ENCODE assay signal across 19 cellular contexts in genomic region chr3:123282461-123282860, GRCh38.
DNase-seq lines count a peak whose midpoint lies in the region; ATAC-seq and TF ChIP-seq lines count a peak whose summit lies in the region.
"Had no signal": no experiment of that assay in that cellular context is flagged by ENCODE, and none has a peak within 500 bp of the region (broad histone marks: within the 10 kb centered on the region; RNA-seq: fewer than 3 reads in every experiment).

No MANE protein-coding gene starts in this region.

- intact Hi-C loops in activated CD4-positive, alpha-beta T cell treated with anti-CD3 and anti-CD28 coated beads, Interleukin-2, amount 10 ng/mL, durations not matched to agents 24 days and 14 days (cut with micrococcal nuclease) = no loop called here

- no peaks in the 10 kb centered on the region for H3K79me2 ChIP-seq in neural progenitor cell (ENCODE audit: low read depth)

- peak; percentile 2 for DNase-seq in GM03348 (ENCODE audit: low spot score)
- peak; percentile 62 for DNase-seq in H7
- peak; percentile 72 for DNase-seq in endodermal cell
- DNase-seq in neural progenitor cell (ENCODE audit: low spot score) = no peak
- no peak for DNase-seq in NCI-H82 treated with DMSO at 0.1 percent for 48 hours (lab: John Stamatoyannopoulos, UW; ENCODE audit: unreplicated experiment)
- DNase-seq in activated CD4-positive, alpha-beta T cell treated with anti-CD3 and anti-CD28 coated beads, Interleukin-2, amount 10 ng/mL, durations not matched to agents 24 days and 14 days = no peak
- DNase-seq: Caco-2; CD4-positive, alpha-beta memory T cell; DND-41; KBM-7; NCI-H1105 treated with DMSO at 0.1 percent for 48 hours; NCI-H2029 treated with DMSO at 0.1 percent for 48 hours; NCI-H226; NCI-H510A treated with DMSO at 0.1 percent for 48 hours; NCI-H774; Peyer's patch had no signal

- TF ChIP-seq CTCF in endodermal cell (conservative IDR thresholded peaks at IDR 0.05) = peak; percentile 42
- peak; percentile 15 for TF ChIP-seq CTCF in neural progenitor cell (IDR thresholded peaks at IDR 0.05)

- H3K27ac ChIP-seq in endodermal cell (ENCODE audit: low read depth, low read length) = no peak overlapping the region
- no peak overlapping the region for H3K27ac ChIP-seq in neural progenitor cell
- H3K27ac ChIP-seq: BLaER1 treated with 17β-estradiol and CSF1 and Interleukin-3, amounts not matched to agents 10 nM and 100 nM; HL-60; Peyer's patch had no signal

- H3K4me3 Mint-ChIP-seq in endodermal cell = no peak overlapping the region
- H3K4me3 Mint-ChIP-seq in neural progenitor cell = no peak overlapping the region
- H3K4me3 Mint-ChIP-seq in activated CD4-positive, alpha-beta T cell treated with anti-CD3 and anti-CD28 coated beads, Interleukin-2, amount 10 ng/mL, durations not matched to agents 24 days and 14 days = no peak overlapping the region
- H3K4me3 Mint-ChIP-seq: CD4-positive, alpha-beta memory T cell had no signal

- 83 to 86% methylated on average over 7 to 8 of the region's 8 CpGs for WGBS in endodermal cell (ENCODE audit: insufficient coverage in 1 of 2, insufficient read length in 1 of 2), 2 experiments

- no peaks in the 10 kb centered on the region for H3K9me3 ChIP-seq in endodermal cell (ENCODE audit: control insufficient read depth, low read length)
- H3K9me3 ChIP-seq in neural progenitor cell (ENCODE audit: low read depth) = no peaks in the 10 kb centered on the region
- H3K9me3 ChIP-seq: BLaER1 treated with 17β-estradiol and CSF1 and Interleukin-3, amounts not matched to agents 10 nM and 100 nM; Caco-2; Peyer's patch had no signal

- H3K4me3 ChIP-seq in H7 (ENCODE audit: insufficient read depth, low read depth, low read length) (no peak overlapping the region), endodermal cell (ENCODE audit: low read length) (no peak overlapping the region), neural progenitor cell (no peak overlapping the region)
- H3K4me3 ChIP-seq: BLaER1 treated with 17β-estradiol and CSF1 and Interleukin-3, amounts not matched to agents 10 nM and 100 nM; Peyer's patch had no signal

- H3F3A ChIP-seq in neural progenitor cell (ENCODE audit: low read depth) = no peaks in the 10 kb centered on the region

- H3K4me1 Mint-ChIP-seq in endodermal cell = peaks cover 6% of the 10 kb centered on the region
- H3K4me1 Mint-ChIP-seq in neural progenitor cell = no peaks in the 10 kb centered on the region
- no peaks in the 10 kb centered on the region for H3K4me1 Mint-ChIP-seq in activated CD4-positive, alpha-beta T cell treated with anti-CD3 and anti-CD28 coated beads, Interleukin-2, amount 10 ng/mL, durations not matched to agents 24 days and 14 days
- H3K4me1 Mint-ChIP-seq: CD4-positive, alpha-beta memory T cell had no signal

- peaks cover 13% of the 10 kb centered on the region for H4K20me1 ChIP-seq in neural progenitor cell (ENCODE audit: low read depth)

- no peak overlapping the region for H3K27ac Mint-ChIP-seq in endodermal cell
- no peak overlapping the region for H3K27ac Mint-ChIP-seq in neural progenitor cell
- H3K27ac Mint-ChIP-seq in activated CD4-positive, alpha-beta T cell treated with anti-CD3 and anti-CD28 coated beads, Interleukin-2, amount 10 ng/mL, durations not matched to agents 24 days and 14 days = no peak overlapping the region

- H3K4me2 ChIP-seq in neural progenitor cell = no peak overlapping the region
- H3K4me2 ChIP-seq: BLaER1 treated with 17β-estradiol and CSF1 and Interleukin-3, amounts not matched to agents 10 nM and 100 nM had no signal

- ATAC-seq in HG02759 (IDR thresholded peaks at IDR 0.05; ENCODE audit: unreplicated experiment) = no peak

- no peaks in the 10 kb centered on the region; the same call in 1 of the 2 replicates for H3K36me3 ChIP-seq in H7 (replicated peaks; ENCODE audit: control insufficient read depth, insufficient read depth, low read length)
- H3K36me3 ChIP-seq in endodermal cell (ENCODE audit: control insufficient read depth, insufficient read depth, low read length) = no peaks in the 10 kb centered on the region
- H3K36me3 ChIP-seq in neural progenitor cell = no peaks in the 10 kb centered on the region
- H3K36me3 ChIP-seq: BLaER1 treated with 17β-estradiol and CSF1 and Interleukin-3, amounts not matched to agents 10 nM and 100 nM; Peyer's patch had no signal

- H3K36me3 Mint-ChIP-seq in endodermal cell (ENCODE audit: low read depth) = peaks cover 8% of the 10 kb centered on the region
- no peaks in the 10 kb centered on the region for H3K36me3 Mint-ChIP-seq in neural progenitor cell
- H3K36me3 Mint-ChIP-seq in activated CD4-positive, alpha-beta T cell treated with anti-CD3 and anti-CD28 coated beads, Interleukin-2, amount 10 ng/mL, durations not matched to agents 24 days and 14 days (ENCODE audit: low read depth) = no peaks in the 10 kb centered on the region

- H3K27me3 ChIP-seq in H7 (ENCODE audit: control insufficient read depth, insufficient read depth, low read length) = no peaks in the 10 kb centered on the region
- no peaks in the 10 kb centered on the region for H3K27me3 ChIP-seq in endodermal cell (ENCODE audit: control insufficient read depth, insufficient read depth, low read length, poor library complexity, severe bottlenecking)
- H3K27me3 ChIP-seq in neural progenitor cell = no peaks in the 10 kb centered on the region
- H3K27me3 ChIP-seq: BLaER1 treated with 17β-estradiol and CSF1 and Interleukin-3, amounts not matched to agents 10 nM and 100 nM; Peyer's patch had no signal

- H2AFZ ChIP-seq in neural progenitor cell (replicated peaks) = no peak overlapping the region

- H3K9ac ChIP-seq in endodermal cell (ENCODE audit: extremely low read depth, low read length, poor library complexity, severe bottlenecking) (no peak overlapping the region), neural progenitor cell (no peak overlapping the region)
- H3K9ac ChIP-seq: BLaER1 treated with 17β-estradiol and CSF1 and Interleukin-3, amounts not matched to agents 10 nM and 100 nM had no signal

- H3K9me3 Mint-ChIP-seq in endodermal cell (no peaks in the 10 kb centered on the region), neural progenitor cell (no peaks in the 10 kb centered on the region)
- H3K9me3 Mint-ChIP-seq in activated CD4-positive, alpha-beta T cell treated with anti-CD3 and anti-CD28 coated beads, Interleukin-2, amount 10 ng/mL, durations not matched to agents 24 days and 14 days = no peaks in the 10 kb centered on the region
- H3K9me3 Mint-ChIP-seq: CD4-positive, alpha-beta memory T cell had no signal

- H3K4me1 ChIP-seq in endodermal cell (ENCODE audit: control insufficient read depth, insufficient read depth, low read length) (no peaks in the 10 kb centered on the region), neural progenitor cell (no peaks in the 10 kb centered on the region)
- H3K4me1 ChIP-seq: Caco-2, Peyer's patch had no signal

- no peaks in the 10 kb centered on the region for H3K27me3 Mint-ChIP-seq in endodermal cell (ENCODE audit: insufficient read depth)
- H3K27me3 Mint-ChIP-seq in neural progenitor cell (ENCODE audit: insufficient read depth, low read depth) = peaks cover 11% of the 10 kb centered on the region
- H3K27me3 Mint-ChIP-seq in activated CD4-positive, alpha-beta T cell treated with anti-CD3 and anti-CD28 coated beads, Interleukin-2, amount 10 ng/mL, durations not matched to agents 24 days and 14 days = no peaks in the 10 kb centered on the region
- H3K27me3 Mint-ChIP-seq: CD4-positive, alpha-beta memory T cell had no signal

Comparison
In these comparisons a context has a peak if more than half of its experiments do, and no peak if none do; other contexts are left out.
1. DNase-seq: peak in GM03348 (single experiment), H7 (single experiment) and endodermal cell (single experiment); none in neural progenitor cell (single experiment), NCI-H82 treated with DMSO at 0.1 percent for 48 hours (single experiment) and activated CD4-positive, alpha-beta T cell treated with anti-CD3 and anti-CD28 coated beads, Interleukin-2, amount 10 ng/mL, durations not matched to agents 24 days and 14 days (single experiment).